22 cellular contexts compared by ENCODE assay signal in genomic region chr10:11530806-11531205, GRCh38.
DNase-seq lines count a peak whose midpoint lies in the region; ATAC-seq and TF ChIP-seq lines count a peak whose summit lies in the region.
"Had no signal": no experiment of that assay in that cellular context is flagged by ENCODE, and none has a peak within 500 bp of the region (broad histone marks: within the 10 kb centered on the region; RNA-seq: fewer than 3 reads in every experiment).

No MANE protein-coding gene starts in this region.

- ATAC-seq in right cardiac atrium (no peak), heart left ventricle (no peak), GM21529 (IDR thresholded peaks at IDR 0.05; ENCODE audit: unreplicated experiment) (no peak), HG03175 (IDR thresholded peaks at IDR 0.05; ENCODE audit: unreplicated experiment) (no peak)
- ATAC-seq: A549, PC-3 had no signal

- H3K36me3 ChIP-seq in heart left ventricle (no peaks in the 10 kb centered on the region), Karpas-422 (ENCODE audit: insufficient read depth, low read length) (peaks cover 19% of the 10 kb centered on the region), mammary epithelial cell (ENCODE audit: insufficient read depth, low read length) (no peaks in the 10 kb centered on the region), tibial nerve (peaks cover 0 to 5% (median 0%) of the 10 kb centered on the region in 3 donors), adrenal gland (replicated peaks in 1 of 2) (no peaks in the 10 kb centered on the region)

- no peaks in the 10 kb centered on the region for H3K9me2 ChIP-seq in Karpas-422 (replicated peaks; ENCODE audit: insufficient read depth, low read length)

- peaks cover 99% of the 10 kb centered on the region for H3K79me2 ChIP-seq in Karpas-422 (ENCODE audit: low read length)
- peaks cover 35% of the 10 kb centered on the region for H3K79me2 ChIP-seq in mammary epithelial cell (ENCODE audit: insufficient read depth, low read length)

- TF ChIP-seq EP300 in tibial nerve (IDR thresholded peaks at IDR 0.05): peak in 1 of 2 donors; percentile 3

- TF ChIP-seq POLR2A in heart left ventricle (IDR thresholded peaks at IDR 0.05) (no peak), tibial nerve (IDR thresholded peaks at IDR 0.05) (no peak), adrenal gland (IDR thresholded peaks at IDR 0.05) (no peak)

- 50% methylated on average over 5 of the region's 5 CpGs for WGBS in right cardiac atrium
- 52 to 66% (median 60%) methylated on average over 5 of the region's 5 CpGs for WGBS in heart left ventricle, 4 donors
- WGBS in mammary epithelial cell (ENCODE audit: low coverage, missing lambda C conversion rate): 50% methylated on average over 5 of the region's 5 CpGs
- 44 to 52% methylated on average over 5 of the region's 5 CpGs for WGBS in tibial nerve, 2 donors
- WGBS in adrenal gland, 4 donors: 62 to 90% (median 79%) methylated on average over 5 of the region's 5 CpGs

- H3K27ac ChIP-seq in right cardiac atrium (ENCODE audit: low read length) (no peak overlapping the region), heart left ventricle (peak overlapping the region in 2 of 12 donors; percentile 1 to 17), Karpas-422 (ENCODE audit: low read length) (peak overlapping the region; percentile 88), mammary epithelial cell (ENCODE audit: insufficient read depth, low read depth, low read length) (no peak overlapping the region), tibial nerve (peak overlapping the region; percentile 2 to 87 (median 82)), adrenal gland (no peak overlapping the region)
- H3K27ac ChIP-seq: A549, BLaER1, HL-60, RWPE1 had no signal

- dilution Hi-C loops in mammary epithelial cell (cut with HindIII; ENCODE audit: low sequenced_read_pairs): loop anchor here (5.0 kb wide), 1 partner anchor 71 kb away; no protein-coding TSS in a partner anchor

- no peak overlapping the region for H2AFZ ChIP-seq in Karpas-422 (ENCODE audit: low read length)
- H2AFZ ChIP-seq in mammary epithelial cell (ENCODE audit: low read depth, low read length): no peak overlapping the region

- H3K27me3 ChIP-seq in right cardiac atrium (ENCODE audit: control insufficient read depth, insufficient read depth) (no peaks in the 10 kb centered on the region), heart left ventricle (no peaks in the 10 kb centered on the region), Karpas-422 (ENCODE audit: low read length) (no peaks in the 10 kb centered on the region), mammary epithelial cell (ENCODE audit: insufficient read depth, low read length) (no peaks in the 10 kb centered on the region), tibial nerve (no peaks in the 10 kb centered on the region), adrenal gland (no peaks in the 10 kb centered on the region)
- H3K27me3 ChIP-seq: BLaER1 had no signal

- H3K4me1 ChIP-seq in right cardiac atrium (ENCODE audit: control insufficient read depth, insufficient read depth, low read length) (no peaks in the 10 kb centered on the region), heart left ventricle (peaks cover 0 to 34% (median 11%) of the 10 kb centered on the region in 12 donors), Karpas-422 (ENCODE audit: low read length) (peaks cover 100% of the 10 kb centered on the region), mammary epithelial cell (ENCODE audit: insufficient read depth, low read length) (peaks cover 24% of the 10 kb centered on the region), tibial nerve (peaks cover 0 to 42% (median 10%) of the 10 kb centered on the region in 4 donors), adrenal gland (replicated peaks in 1 of 2) (peaks cover 10 to 46% of the 10 kb centered on the region in 2 donors)

- DNase-seq in right cardiac atrium (no peak), heart left ventricle (no peak), Karpas-422 (no peak), mammary epithelial cell (no peak), tibial nerve (ENCODE audit: low spot score in 2 of 2) (no peak), adrenal gland (no peak)
- DNase-seq: CD4-positive, alpha-beta memory T cell; DMS53; HFFc6; NCI-H1105 treated with DMSO at 0.1 percent for 48 hours; NCI-H187; NCI-H2107; NCI-H510A; NCI-H774; PC-3; SIG-M5 had no signal

- H4K20me1 ChIP-seq in Karpas-422 (ENCODE audit: insufficient read depth, low read depth, low read length) (no peaks in the 10 kb centered on the region), mammary epithelial cell (ENCODE audit: insufficient read depth, low read length) (no peaks in the 10 kb centered on the region)

- peak overlapping the region; percentile 10 for H3K4me3 ChIP-seq in right cardiac atrium (ENCODE audit: low read length)
- peak overlapping the region in 3 of 12 donors; percentile 2 to 39 (median 26) for H3K4me3 ChIP-seq in heart left ventricle
- H3K4me3 ChIP-seq in Karpas-422 (ENCODE audit: low read length): no peak overlapping the region
- H3K4me3 ChIP-seq in mammary epithelial cell (replicated peaks in 1 of 3; ENCODE audit: insufficient read depth in 1 of 3, low read depth in 2 of 3, low read length in 3 of 3): no peak overlapping the region
- peak overlapping the region in 3 of 4 donors; percentile 26 to 47 (median 32) for H3K4me3 ChIP-seq in tibial nerve
- H3K4me3 ChIP-seq in adrenal gland: no peak overlapping the region
- H3K4me3 ChIP-seq: A549, BLaER1 had no signal

- no TSS peak for BruUV-seq in mammary epithelial cell (replicated peaks; lab: Mats Ljungman, UMichigan)

- intact Hi-C loops in right cardiac atrium (cut with DNase I) (no loop called here), heart left ventricle (cut with DNase I) (no loop called here), mammary epithelial cell (cut with micrococcal nuclease) (loop anchor here (5.0 kb wide), 1 partner anchor 226 kb away; no protein-coding TSS in a partner anchor), adrenal gland (cut with DNase I) (loop anchor here in 1 of 2 donors (10.0 kb wide), 1 partner anchor 74 kb away; no protein-coding TSS in a partner anchor)

- TF ChIP-seq CTCF in heart left ventricle (IDR thresholded peaks at IDR 0.05) (no peak), mammary epithelial cell (conservative IDR thresholded peaks at IDR 0.05 in 1 of 2, IDR thresholded peaks at IDR 0.05 in 1 of 2; ENCODE audit: extremely low read depth in 1 of 2, insufficient read depth in 1 of 2, low read depth in 1 of 2, low read length in 2 of 2) (no peak), tibial nerve (IDR thresholded peaks at IDR 0.05) (no peak), adrenal gland (IDR thresholded peaks at IDR 0.05) (no peak)

- H3K4me2 ChIP-seq in Karpas-422 (ENCODE audit: low read depth, low read length, poor library complexity, severe bottlenecking): peak overlapping the region; percentile 49
- H3K4me2 ChIP-seq in mammary epithelial cell (ENCODE audit: insufficient read depth, low read depth, low read length): peak overlapping the region; percentile 25
- H3K4me2 ChIP-seq: A549, BLaER1 had no signal

- CTCF ChIA-PET in mammary epithelial cell (lab: Charles Lee; ENCODE audit: low non-redundant PET): no interaction called here

- H3K9ac ChIP-seq in Karpas-422 (ENCODE audit: low read length) (peak overlapping the region; percentile 11; the same call in 1 of the 2 replicates), mammary epithelial cell (ENCODE audit: insufficient read depth, low read length) (no peak overlapping the region)
- H3K9ac ChIP-seq: BLaER1 had no signal

- in situ Hi-C loops in mammary epithelial cell (cut with MboI; ENCODE audit: low sequenced_read_pairs in 2 of 2): no loop called here

- H3K9me3 ChIP-seq in right cardiac atrium (ENCODE audit: control insufficient read depth, low read length) (no peaks in the 10 kb centered on the region), heart left ventricle (no peaks in the 10 kb centered on the region), Karpas-422 (ENCODE audit: low read length) (no peaks in the 10 kb centered on the region), mammary epithelial cell (replicated peaks; ENCODE audit: insufficient read depth, low read length) (no peaks in the 10 kb centered on the region), tibial nerve (no peaks in the 10 kb centered on the region), adrenal gland (replicated peaks in 1 of 3) (no peaks in the 10 kb centered on the region)
- H3K9me3 ChIP-seq: A549, BLaER1 had no signal

Comparison
In these comparisons a context has a peak if more than half of its experiments do, and no peak if none do; other contexts are left out.
1. H3K27ac ChIP-seq: peak in Karpas-422 (single experiment) and tibial nerve (4 of 4); none in right cardiac atrium (single experiment), mammary epithelial cell (single experiment) and adrenal gland (0 of 5).
2. H3K4me3 ChIP-seq: peak in right cardiac atrium (single experiment) and tibial nerve (3 of 4); none in Karpas-422 (single experiment), mammary epithelial cell (0 of 3) and adrenal gland (0 of 4).